ENCODE assay signal across 1 cellular context in the genomic region with DNA sequence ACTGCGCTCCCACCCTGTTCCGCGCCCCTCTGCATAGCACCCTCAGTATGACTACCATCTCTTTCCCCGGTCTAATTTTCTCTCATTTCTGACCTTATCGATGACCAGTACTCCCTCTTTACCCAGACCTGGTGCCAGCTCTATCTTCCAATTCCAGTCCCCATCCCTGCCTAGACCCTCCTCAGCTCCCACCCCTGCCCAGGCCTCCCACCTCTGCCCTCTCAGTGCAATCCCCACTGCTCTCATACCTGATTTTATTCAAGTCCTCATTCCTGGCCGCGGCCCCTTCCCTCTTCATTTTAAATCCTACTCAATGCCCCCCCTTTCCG.
TF ChIP-seq lines count a peak whose summit lies in the region.

No MANE protein-coding gene starts in this region.

TF ChIP-seq in GM12878, 131 proteins besides CTCF, POLR2A, EP300 and RAD21:
- no peak for TF ChIP-seq MYC (IDR thresholded peaks at IDR 0.05; ENCODE audit: insufficient read depth, insufficient read length, insufficient replicate concordance, low read length, severe bottlenecking)
- no peak for TF ChIP-seq ASH2L (IDR thresholded peaks at IDR 0.05; ENCODE audit: borderline replicate concordance, low read depth)
- TF ChIP-seq E4F1 (IDR thresholded peaks at IDR 0.05; ENCODE audit: borderline replicate concordance, partially characterized antibody): no peak
- no peak for TF ChIP-seq HDAC2 (IDR thresholded peaks at IDR 0.05)
- no peak for TF ChIP-seq ZSCAN29 (IDR thresholded peaks at IDR 0.05)
- TF ChIP-seq, protein P1, sequence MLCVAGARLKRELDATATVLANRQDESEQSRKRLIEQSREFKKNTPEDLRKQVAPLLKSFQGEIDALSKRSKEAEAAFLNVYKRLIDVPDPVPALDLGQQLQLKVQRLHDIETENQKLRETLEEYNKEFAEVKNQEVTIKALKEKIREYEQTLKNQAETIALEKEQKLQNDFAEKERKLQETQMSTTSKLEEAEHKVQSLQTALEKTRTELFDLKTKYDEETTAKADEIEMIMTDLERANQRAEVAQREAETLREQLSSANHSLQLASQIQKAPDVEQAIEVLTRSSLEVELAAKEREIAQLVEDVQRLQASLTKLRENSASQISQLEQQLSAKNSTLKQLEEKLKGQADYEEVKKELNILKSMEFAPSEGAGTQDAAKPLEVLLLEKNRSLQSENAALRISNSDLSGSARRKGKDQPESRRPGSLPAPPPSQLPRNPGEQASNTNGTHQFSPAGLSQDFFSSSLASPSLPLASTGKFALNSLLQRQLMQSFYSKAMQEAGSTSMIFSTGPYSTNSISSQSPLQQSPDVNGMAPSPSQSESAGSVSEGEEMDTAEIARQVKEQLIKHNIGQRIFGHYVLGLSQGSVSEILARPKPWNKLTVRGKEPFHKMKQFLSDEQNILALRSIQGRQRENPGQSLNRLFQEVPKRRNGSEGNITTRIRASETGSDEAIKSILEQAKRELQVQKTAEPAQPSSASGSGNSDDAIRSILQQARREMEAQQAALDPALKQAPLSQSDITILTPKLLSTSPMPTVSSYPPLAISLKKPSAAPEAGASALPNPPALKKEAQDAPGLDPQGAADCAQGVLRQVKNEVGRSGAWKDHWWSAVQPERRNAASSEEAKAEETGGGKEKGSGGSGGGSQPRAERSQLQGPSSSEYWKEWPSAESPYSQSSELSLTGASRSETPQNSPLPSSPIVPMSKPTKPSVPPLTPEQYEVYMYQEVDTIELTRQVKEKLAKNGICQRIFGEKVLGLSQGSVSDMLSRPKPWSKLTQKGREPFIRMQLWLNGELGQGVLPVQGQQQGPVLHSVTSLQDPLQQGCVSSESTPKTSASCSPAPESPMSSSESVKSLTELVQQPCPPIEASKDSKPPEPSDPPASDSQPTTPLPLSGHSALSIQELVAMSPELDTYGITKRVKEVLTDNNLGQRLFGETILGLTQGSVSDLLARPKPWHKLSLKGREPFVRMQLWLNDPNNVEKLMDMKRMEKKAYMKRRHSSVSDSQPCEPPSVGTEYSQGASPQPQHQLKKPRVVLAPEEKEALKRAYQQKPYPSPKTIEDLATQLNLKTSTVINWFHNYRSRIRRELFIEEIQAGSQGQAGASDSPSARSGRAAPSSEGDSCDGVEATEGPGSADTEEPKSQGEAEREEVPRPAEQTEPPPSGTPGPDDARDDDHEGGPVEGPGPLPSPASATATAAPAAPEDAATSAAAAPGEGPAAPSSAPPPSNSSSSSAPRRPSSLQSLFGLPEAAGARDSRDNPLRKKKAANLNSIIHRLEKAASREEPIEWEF (IDR thresholded peaks at IDR 0.05; ENCODE audit: insufficient replicate concordance, low read depth, low read length): no peak
- no peak for TF ChIP-seq MEF2B (IDR thresholded peaks at IDR 0.05; ENCODE audit: partially characterized antibody, poor library complexity, severe bottlenecking)
- no peak for TF ChIP-seq TCF12 (IDR thresholded peaks at IDR 0.05; ENCODE audit: low read depth, low read length)
- TF ChIP-seq, protein P2, sequence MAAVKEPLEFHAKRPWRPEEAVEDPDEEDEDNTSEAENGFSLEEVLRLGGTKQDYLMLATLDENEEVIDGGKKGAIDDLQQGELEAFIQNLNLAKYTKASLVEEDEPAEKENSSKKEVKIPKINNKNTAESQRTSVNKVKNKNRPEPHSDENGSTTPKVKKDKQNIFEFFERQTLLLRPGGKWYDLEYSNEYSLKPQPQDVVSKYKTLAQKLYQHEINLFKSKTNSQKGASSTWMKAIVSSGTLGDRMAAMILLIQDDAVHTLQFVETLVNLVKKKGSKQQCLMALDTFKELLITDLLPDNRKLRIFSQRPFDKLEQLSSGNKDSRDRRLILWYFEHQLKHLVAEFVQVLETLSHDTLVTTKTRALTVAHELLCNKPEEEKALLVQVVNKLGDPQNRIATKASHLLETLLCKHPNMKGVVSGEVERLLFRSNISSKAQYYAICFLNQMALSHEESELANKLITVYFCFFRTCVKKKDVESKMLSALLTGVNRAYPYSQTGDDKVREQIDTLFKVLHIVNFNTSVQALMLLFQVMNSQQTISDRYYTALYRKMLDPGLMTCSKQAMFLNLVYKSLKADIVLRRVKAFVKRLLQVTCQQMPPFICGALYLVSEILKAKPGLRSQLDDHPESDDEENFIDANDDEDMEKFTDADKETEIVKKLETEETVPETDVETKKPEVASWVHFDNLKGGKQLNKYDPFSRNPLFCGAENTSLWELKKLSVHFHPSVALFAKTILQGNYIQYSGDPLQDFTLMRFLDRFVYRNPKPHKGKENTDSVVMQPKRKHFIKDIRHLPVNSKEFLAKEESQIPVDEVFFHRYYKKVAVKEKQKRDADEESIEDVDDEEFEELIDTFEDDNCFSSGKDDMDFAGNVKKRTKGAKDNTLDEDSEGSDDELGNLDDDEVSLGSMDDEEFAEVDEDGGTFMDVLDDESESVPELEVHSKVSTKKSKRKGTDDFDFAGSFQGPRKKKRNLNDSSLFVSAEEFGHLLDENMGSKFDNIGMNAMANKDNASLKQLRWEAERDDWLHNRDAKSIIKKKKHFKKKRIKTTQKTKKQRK (IDR thresholded peaks at IDR 0.05; ENCODE audit: low read depth, low read length): no peak
- TF ChIP-seq YY1 (IDR thresholded peaks at IDR 0.05; ENCODE audit: low read depth, low read length): no peak
- TF ChIP-seq NR2F1 (conservative IDR thresholded peaks at IDR 0.05): no peak
- no peak for TF ChIP-seq SRF (IDR thresholded peaks at IDR 0.05; ENCODE audit: low read depth in 2 of 2, low read length in 2 of 2)
- TF ChIP-seq NR2C2 (IDR thresholded peaks at IDR 0.05; ENCODE audit: borderline replicate concordance, control insufficient read depth, insufficient read length, low read depth): no peak
- TF ChIP-seq BCLAF1 (IDR thresholded peaks at IDR 0.05): no peak
- no peak for TF ChIP-seq FOS (IDR thresholded peaks at IDR 0.05; ENCODE audit: borderline replicate concordance, extremely low read depth, insufficient read length)
- TF ChIP-seq, protein P3, sequence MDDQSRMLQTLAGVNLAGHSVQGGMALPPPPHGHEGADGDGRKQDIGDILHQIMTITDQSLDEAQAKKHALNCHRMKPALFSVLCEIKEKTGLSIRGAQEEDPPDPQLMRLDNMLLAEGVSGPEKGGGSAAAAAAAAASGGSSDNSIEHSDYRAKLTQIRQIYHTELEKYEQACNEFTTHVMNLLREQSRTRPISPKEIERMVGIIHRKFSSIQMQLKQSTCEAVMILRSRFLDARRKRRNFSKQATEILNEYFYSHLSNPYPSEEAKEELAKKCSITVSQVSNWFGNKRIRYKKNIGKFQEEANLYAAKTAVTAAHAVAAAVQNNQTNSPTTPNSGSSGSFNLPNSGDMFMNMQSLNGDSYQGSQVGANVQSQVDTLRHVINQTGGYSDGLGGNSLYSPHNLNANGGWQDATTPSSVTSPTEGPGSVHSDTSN (IDR thresholded peaks at IDR 0.05; ENCODE audit: insufficient replicate concordance, low read depth, low read length): no peak
- no peak for TF ChIP-seq FOXK2 (IDR thresholded peaks at IDR 0.05)
